ENCODE assay signal across 27 cellular contexts in genomic region chr14:23162800-23163199, GRCh38. TPM values are rescaled to one million over a fixed set of nuclear protein-coding genes. Genes with fewer than 3 reads are reported as not detected.
A peak's percentile ranks its signal among the peaks of the same experiment; 100 is the strongest.
DNase-seq lines count a peak whose midpoint lies in the region; ATAC-seq and TF ChIP-seq lines count a peak whose summit lies in the region.
"Had no signal": no experiment of that assay in that cellular context is flagged by ENCODE, and none has a peak within 500 bp of the region (broad histone marks: within the 10 kb centered on the region; RNA-seq: fewer than 3 reads in every experiment).

No MANE protein-coding gene starts in this region.

- no peak overlapping the region for H2BK5ac ChIP-seq in mesendoderm (ENCODE audit: low read length)

- H3K79me2 ChIP-seq in mesendoderm (ENCODE audit: control insufficient read depth, insufficient read depth, low read length): no peaks in the 10 kb centered on the region

- no peak overlapping the region for H3K4me3 ChIP-seq in CD8-positive, alpha-beta T cell (ENCODE audit: low read depth, low read length)
- H3K4me3 ChIP-seq in ascending aorta (no peak overlapping the region), mesendoderm (ENCODE audit: low read length) (no peak overlapping the region)
- H3K4me3 ChIP-seq: adrenal gland, gastrocnemius medialis had no signal

- peaks cover 5% of the 10 kb centered on the region for H3K36me3 Mint-ChIP-seq in CD8-positive, alpha-beta T cell
- H3K36me3 Mint-ChIP-seq in activated CD8-positive, alpha-beta T cell treated with anti-CD3 and anti-CD28 coated beads for 36 hours (ENCODE audit: low read depth): no peaks in the 10 kb centered on the region
- peaks cover 0 to 1% (median 0%) of the 10 kb centered on the region in 3 donors for H3K36me3 Mint-ChIP-seq in naive thymus-derived CD8-positive, alpha-beta T cell
- H3K36me3 Mint-ChIP-seq: stimulated activated naive B cell treated with anti-CD40 and anti-IgM and Interleukin-4, amounts not matched to agents 10 μg/mL and 1 μg/mL and 100 μg/mL, for 72 hours had no signal

- H2BK15ac ChIP-seq in mesendoderm (replicated peaks; ENCODE audit: low read depth): no peak overlapping the region

- H3K23ac ChIP-seq in mesendoderm (ENCODE audit: low read length): no peak overlapping the region

- WGBS in mesendoderm (ENCODE audit: extremely low coverage, insufficient coverage, low lambda C conversion rate): no CpG with 5 or more reads among the region's 4 CpGs

- H3K79me1 ChIP-seq in mesendoderm (ENCODE audit: low read length): no peaks in the 10 kb centered on the region

- no peaks in the 10 kb centered on the region for H3K9me3 Mint-ChIP-seq in CD8-positive, alpha-beta T cell
- H3K9me3 Mint-ChIP-seq in activated CD8-positive, alpha-beta T cell treated with anti-CD3 and anti-CD28 coated beads for 36 hours: no peaks in the 10 kb centered on the region
- no peaks in the 10 kb centered on the region for H3K9me3 Mint-ChIP-seq in naive thymus-derived CD8-positive, alpha-beta T cell
- H3K9me3 Mint-ChIP-seq: activated B cell treated with CpG ODN at 0.5 μM for 24 hours; central memory CD8-positive, alpha-beta T cell; mesothelial cell of epicardium; stimulated activated naive B cell treated with anti-CD40 and anti-IgM and Interleukin-4, amounts not matched to agents 10 μg/mL and 1 μg/mL and 100 μg/mL, for 72 hours; type B pancreatic cell had no signal

- no peak overlapping the region for H3K18ac ChIP-seq in mesendoderm (ENCODE audit: low read length)

- no peak for ATAC-seq in CD8-positive, alpha-beta T cell
- ATAC-seq in activated CD8-positive, alpha-beta T cell treated with anti-CD3 and anti-CD28 coated beads for 36 hours: peak; percentile 34
- no peak for ATAC-seq in naive thymus-derived CD8-positive, alpha-beta T cell
- ATAC-seq: esophagus mucosa; gastrocnemius medialis; stimulated activated naive B cell treated with anti-CD40 and anti-IgM and Interleukin-4, amounts not matched to agents 10 μg/mL and 1 μg/mL and 100 μg/mL, for 72 hours had no signal

- H2AK5ac ChIP-seq in mesendoderm (ENCODE audit: low read length): no peak overlapping the region

- no peaks in the 10 kb centered on the region for H3K9me3 ChIP-seq in CD8-positive, alpha-beta T cell (ENCODE audit: low read length)
- H3K9me3 ChIP-seq in ascending aorta: no peaks in the 10 kb centered on the region
- H3K9me3 ChIP-seq: adrenal gland, gastrocnemius medialis had no signal

- peak overlapping the region; percentile 35 for H3K4me3 Mint-ChIP-seq in CD8-positive, alpha-beta T cell
- H3K4me3 Mint-ChIP-seq in activated CD8-positive, alpha-beta T cell treated with anti-CD3 and anti-CD28 coated beads for 36 hours: no peak overlapping the region
- peak overlapping the region in 9 of 10 donors; percentile 16 to 81 (median 66) for H3K4me3 Mint-ChIP-seq in naive thymus-derived CD8-positive, alpha-beta T cell
- H3K4me3 Mint-ChIP-seq: activated B cell treated with CpG ODN at 0.5 μM for 24 hours; central memory CD8-positive, alpha-beta T cell; mesothelial cell of epicardium; stimulated activated naive B cell treated with anti-CD40 and anti-IgM and Interleukin-4, amounts not matched to agents 10 μg/mL and 1 μg/mL and 100 μg/mL, for 72 hours; type B pancreatic cell had no signal

- peaks cover 20% of the 10 kb centered on the region for H3K4me1 ChIP-seq in CD8-positive, alpha-beta T cell (ENCODE audit: insufficient read depth, low read length)
- H3K4me1 ChIP-seq in ascending aorta: peaks cover 0 to 4% of the 10 kb centered on the region in 2 donors
- H3K4me1 ChIP-seq in mesendoderm (ENCODE audit: control insufficient read depth, low read depth, low read length): peaks cover 7% of the 10 kb centered on the region

- no peak overlapping the region for H4K5ac ChIP-seq in mesendoderm (ENCODE audit: low read length)

- CTCF ChIA-PET in CD8-positive, alpha-beta T cell (lab: Charles Lee): interaction anchor here (0.6 to 2.7 kb wide), 8 partner anchors 8 to 425 kb away, joined by 3 to 9 read pairs (median 4); partner anchors contain the start of genes ACIN1, C14orf119 and SLC7A8
- CTCF ChIA-PET in activated CD8-positive, alpha-beta T cell treated with anti-CD3 and anti-CD28 coated beads for 36 hours (lab: Charles Lee): interaction anchor here (1.3 kb wide), 2 partner anchors 16 to 21 kb away, joined by 3 to 4 read pairs; no protein-coding TSS in a partner anchor

- peaks cover 20% of the 10 kb centered on the region for H3K4me1 Mint-ChIP-seq in CD8-positive, alpha-beta T cell (ENCODE audit: low read depth)
- peaks cover 14% of the 10 kb centered on the region for H3K4me1 Mint-ChIP-seq in activated CD8-positive, alpha-beta T cell treated with anti-CD3 and anti-CD28 coated beads for 36 hours (ENCODE audit: low read depth)
- H3K4me1 Mint-ChIP-seq in naive thymus-derived CD8-positive, alpha-beta T cell: peaks cover 9 to 34% (median 28%) of the 10 kb centered on the region in 4 donors
- H3K4me1 Mint-ChIP-seq: activated B cell treated with CpG ODN at 0.5 μM for 24 hours; central memory CD8-positive, alpha-beta T cell had no signal

- H2BK120ac ChIP-seq in mesendoderm (ENCODE audit: low read depth, low read length): no peak overlapping the region

- POLR2A ChIA-PET in CD8-positive, alpha-beta T cell (lab: Charles Lee): interaction anchor here (0.9 kb wide), 3 partner anchors 10 to 35 kb away, joined by 3 read pairs; no protein-coding TSS in a partner anchor
- POLR2A ChIA-PET in activated CD8-positive, alpha-beta T cell treated with anti-CD3 and anti-CD28 coated beads for 36 hours (lab: Charles Lee): no interaction called here
- POLR2A ChIA-PET in naive thymus-derived CD8-positive, alpha-beta T cell (lab: Charles Lee): interaction anchor here (0.5 to 1.3 kb wide), 5 partner anchors 14 to 137 kb away, joined by 3 to 6 read pairs (median 3); no protein-coding TSS in a partner anchor

- TF ChIP-seq CTCF in C4-2B (conservative IDR thresholded peaks at IDR 0.05) (no peak), ascending aorta (IDR thresholded peaks at IDR 0.05) (no peak)
- no peak for TF ChIP-seq CTCF in CD8-positive, alpha-beta T cell (IDR thresholded peaks at IDR 0.05)
- no peak for TF ChIP-seq CTCF in activated CD8-positive, alpha-beta T cell treated with anti-CD3 and anti-CD28 coated beads for 36 hours (IDR thresholded peaks at IDR 0.05)

- H3K36me3 ChIP-seq in CD8-positive, alpha-beta T cell (ENCODE audit: insufficient read depth, low read length): no peaks in the 10 kb centered on the region
- H3K36me3 ChIP-seq in ascending aorta (peaks cover 17 to 60% of the 10 kb centered on the region in 2 donors), mesendoderm (ENCODE audit: control insufficient read depth, insufficient read depth, low read length) (no peaks in the 10 kb centered on the region)

- no peak overlapping the region for H4K8ac ChIP-seq in mesendoderm (ENCODE audit: low read depth, low read length)

- H3K9ac ChIP-seq in mesendoderm (ENCODE audit: low read length): no peak overlapping the region

- H3K4me2 ChIP-seq in mesendoderm (ENCODE audit: low read length): no peak overlapping the region

- H3K56ac ChIP-seq in mesendoderm (ENCODE audit: low read length): no peak overlapping the region

- no peak overlapping the region for H3K4ac ChIP-seq in mesendoderm (ENCODE audit: low read depth, low read length)

- intact Hi-C loops in CD8-positive, alpha-beta T cell (cut with DNase I, micrococcal nuclease): no loop called here
- intact Hi-C loops in activated CD8-positive, alpha-beta T cell treated with anti-CD3 and anti-CD28 coated beads for 36 hours (cut with micrococcal nuclease): no loop called here
- intact Hi-C loops in ascending aorta (cut with DNase I): no loop called here

- DNase-seq in CD8-positive, alpha-beta T cell: no peak
- no peak for DNase-seq in activated CD8-positive, alpha-beta T cell treated with anti-CD3 and anti-CD28 coated beads for 36 hours
- DNase-seq in naive thymus-derived CD8-positive, alpha-beta T cell: peak in 1 of 10 donors; percentile 25
- DNase-seq in ascending aorta (ENCODE audit: low spot score in 2 of 2): no peak
- no peak for DNase-seq in central memory CD4-positive, alpha-beta T cell
- no peak for DNase-seq in mesendoderm
- DNase-seq in activated effector memory CD4-positive, alpha-beta T cell treated with anti-CD3 and anti-CD28 coated beads, Interleukin-2, amount 50 U/mL, for 16 hours: no peak
- DNase-seq: activated B cell treated with CpG ODN at 0.5 μM for 24 hours; activated CD8-positive, alpha-beta memory T cell treated with anti-CD3 and anti-CD28 coated beads for 24 hours; adrenal gland; Calu3; effector CD4-positive, alpha-beta T cell; gastrocnemius medialis; NCI-H510A treated with DMSO at 0.1 percent for 48 hours; nucleus accumbens; SHP77; stimulated activated CD4-positive, alpha-beta T cell treated with anti-CD3 and anti-CD28 coated beads, Interleukin-15, amount 100 ng/mL, for 24 hours; stimulated activated naive B cell treated with anti-CD40 and anti-IgM and Interleukin-4, amounts not matched to agents 10 μg/mL and 1 μg/mL and 100 μg/mL, for 72 hours had no signal

- H3K27ac Mint-ChIP-seq in CD8-positive, alpha-beta T cell: peak overlapping the region; percentile 42
- no peak overlapping the region for H3K27ac Mint-ChIP-seq in activated CD8-positive, alpha-beta T cell treated with anti-CD3 and anti-CD28 coated beads for 36 hours
- peak overlapping the region in 9 of 10 donors; percentile 65 to 97 (median 86) for H3K27ac Mint-ChIP-seq in naive thymus-derived CD8-positive, alpha-beta T cell
- H3K27ac Mint-ChIP-seq: activated B cell treated with CpG ODN at 0.5 μM for 24 hours; mesothelial cell of epicardium; stimulated activated naive B cell treated with anti-CD40 and anti-IgM and Interleukin-4, amounts not matched to agents 10 μg/mL and 1 μg/mL and 100 μg/mL, for 72 hours; type B pancreatic cell had no signal

- no peaks in the 10 kb centered on the region for H3K27me3 Mint-ChIP-seq in CD8-positive, alpha-beta T cell (ENCODE audit: low read depth)
- no peaks in the 10 kb centered on the region for H3K27me3 Mint-ChIP-seq in activated CD8-positive, alpha-beta T cell treated with anti-CD3 and anti-CD28 coated beads for 36 hours
- H3K27me3 Mint-ChIP-seq in naive thymus-derived CD8-positive, alpha-beta T cell: no peaks in the 10 kb centered on the region
- H3K27me3 Mint-ChIP-seq: type B pancreatic cell had no signal

- H3K27me3 ChIP-seq in CD8-positive, alpha-beta T cell (ENCODE audit: insufficient read depth, low read length): no peaks in the 10 kb centered on the region
- H3K27me3 ChIP-seq in ascending aorta (no peaks in the 10 kb centered on the region), mesendoderm (ENCODE audit: insufficient read depth, low read length, poor library complexity) (no peaks in the 10 kb centered on the region)
- H3K27me3 ChIP-seq: adrenal gland, gastrocnemius medialis had no signal

- H3K27ac ChIP-seq in C4-2B (peak overlapping the region; percentile 46), ascending aorta (no peak overlapping the region), mesendoderm (ENCODE audit: low read depth, low read length) (no peak overlapping the region)
- no peak overlapping the region for H3K27ac ChIP-seq in CD8-positive, alpha-beta T cell (ENCODE audit: low read depth, low read length)

RNA-seq across cellular contexts. Expression of gene SLC7A8, which starts 20.7 kb away (rescaled TPM):
- 1 to 10 TPM; 3.6 to 3.7 TPM for total RNA-seq in CD8-positive, alpha-beta T cell
- total RNA-seq in activated CD8-positive, alpha-beta T cell treated with anti-CD3 and anti-CD28 coated beads for 36 hours: 1 to 10 TPM; 1.5 to 1.9 TPM
- 1 to 10 TPM; 7.2 to 7.9 TPM for total RNA-seq in naive thymus-derived CD8-positive, alpha-beta T cell
- 10 to 100 TPM in 2 of 3 donors, 1 to 10 TPM in 1; 4.0 to 12.8 (median 10.9) TPM for polyA plus RNA-seq in naive thymus-derived CD8-positive, alpha-beta T cell
- total RNA-seq in ascending aorta: 59.9 TPM
- 73.0 TPM for polyA plus RNA-seq in mesendoderm (2013, experiment 1 of 2)
- 73.7 TPM for polyA plus RNA-seq in mesendoderm (2013, experiment 2 of 2)
- total RNA-seq: Calu3 had no signal

RNA-seq across cellular contexts. Expression of gene CEBPE, which starts 43.7 kb away (rescaled TPM):
- not detected for total RNA-seq in CD8-positive, alpha-beta T cell
- total RNA-seq in activated CD8-positive, alpha-beta T cell treated with anti-CD3 and anti-CD28 coated beads for 36 hours: under 1 TPM; 0.27 to 0.34 TPM
- total RNA-seq in naive thymus-derived CD8-positive, alpha-beta T cell: 1 to 10 TPM; 1.5 to 1.8 TPM
- 1 to 10 TPM in 2 of 3 donors, under 1 TPM in 1; 0.66 to 2.4 (median 1.6) TPM for polyA plus RNA-seq in naive thymus-derived CD8-positive, alpha-beta T cell
- total RNA-seq in ascending aorta: not detected
- polyA plus RNA-seq in mesendoderm (2013, experiment 1 of 2): 0.04 TPM
- 0.07 TPM for polyA plus RNA-seq in mesendoderm (2013, experiment 2 of 2)
- total RNA-seq: Calu3, esophagus mucosa, gastrocnemius medialis, HT-29, mesothelial cell of epicardium, renal cortical epithelial cell had no signal

RNA-seq across cellular contexts. Expression of gene CIROP, which starts 58.0 kb away (rescaled TPM):
- total RNA-seq in CD8-positive, alpha-beta T cell: not detected
- not detected for total RNA-seq in activated CD8-positive, alpha-beta T cell treated with anti-CD3 and anti-CD28 coated beads for 36 hours
- not detected for total RNA-seq in naive thymus-derived CD8-positive, alpha-beta T cell
- not detected for polyA plus RNA-seq in naive thymus-derived CD8-positive, alpha-beta T cell
- not detected for total RNA-seq in ascending aorta
- 0.04 TPM for polyA plus RNA-seq in mesendoderm (2013, experiment 1 of 2)
- 0.06 TPM for polyA plus RNA-seq in mesendoderm (2013, experiment 2 of 2)
- total RNA-seq: activated B cell treated with CpG ODN at 0.5 μM for 24 hours; adrenal gland; Calu3; esophagus mucosa; gastrocnemius medialis; HT-29; LHCN-M2; mesothelial cell of epicardium; renal cortical epithelial cell; T-helper 2 cell treated with Interferon-gamma antibody and Interleukin-4, amounts not matched to agents 100 ng/mL and 5 ng/mL, for 36 hours had no signal
- polyA plus RNA-seq: adrenal gland had no signal
